ENCODE assay signal across 8 cellular contexts in the genomic region with DNA sequence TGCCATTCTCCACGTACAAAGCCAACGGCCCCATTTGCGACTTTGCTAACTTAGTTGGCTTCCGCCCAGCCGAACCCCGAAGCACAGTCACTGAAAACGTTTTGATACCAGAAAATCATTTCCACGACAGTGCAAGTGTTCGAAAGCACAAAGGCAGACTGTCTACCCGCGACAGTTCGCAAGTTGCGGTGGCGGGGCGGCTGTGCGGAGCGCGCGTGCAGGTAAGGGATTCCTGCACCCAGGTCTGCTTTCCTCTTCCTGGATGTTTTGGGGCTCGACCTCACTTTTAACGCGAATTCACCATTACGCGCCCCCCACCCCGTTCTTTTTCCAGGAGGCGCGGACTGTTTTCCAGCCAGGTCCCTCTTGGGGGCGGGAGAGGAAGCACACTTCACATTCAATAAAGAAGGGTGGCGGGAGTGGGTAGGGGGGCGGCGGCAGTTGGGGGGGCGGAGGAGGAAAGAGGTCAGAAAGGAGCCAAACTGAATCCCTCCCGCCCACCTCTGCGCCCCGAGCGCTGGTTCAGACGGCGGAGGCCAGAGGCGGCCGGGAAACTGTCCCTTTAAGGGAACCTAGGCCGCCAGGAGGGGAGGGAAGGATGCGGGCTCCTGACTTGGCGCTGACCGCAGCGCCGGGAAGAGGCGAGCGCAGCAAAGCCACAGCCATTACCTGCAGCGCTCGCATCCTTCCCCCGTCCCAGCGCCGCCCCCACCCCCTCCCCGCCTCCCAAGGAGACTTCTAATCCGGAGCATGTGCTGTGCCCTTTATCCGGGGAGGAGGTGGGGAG.
DNase-seq lines count a peak whose midpoint lies in the region; ATAC-seq and TF ChIP-seq lines count a peak whose summit lies in the region.

No MANE protein-coding gene starts in this region.

- no peak overlapping the region for H3K27ac Mint-ChIP-seq in activated CD8-positive, alpha-beta memory T cell treated with anti-CD3 and anti-CD28 coated beads, Interleukin-2, amount 10 ng/mL, durations not matched to agents 7 days and 5 days

- H2AFZ ChIP-seq in hepatocyte, result peak overlapping the region; percentile 86

- no peak for ATAC-seq in activated CD8-positive, alpha-beta memory T cell treated with anti-CD3 and anti-CD28 coated beads, Interleukin-2, amount 10 ng/mL, durations not matched to agents 7 days and 5 days
- no peak for ATAC-seq in HG02571 (IDR thresholded peaks at IDR 0.05; ENCODE audit: unreplicated experiment)

- 2% methylated on average over 33 of the region's 56 CpGs for WGBS in hepatocyte (ENCODE audit: low lambda C conversion rate, missing lambda C conversion rate)

- no peaks in the 10 kb centered on the region for H3K36me3 ChIP-seq in hepatocyte (replicated peaks; ENCODE audit: insufficient read depth, low read depth)

- no peaks in the 10 kb centered on the region for H4K20me1 ChIP-seq in hepatocyte (ENCODE audit: insufficient read depth, poor library complexity, severe bottlenecking)

- peak overlapping the region; percentile 16 for H3K4me3 Mint-ChIP-seq in activated CD8-positive, alpha-beta memory T cell treated with anti-CD3 and anti-CD28 coated beads, Interleukin-2, amount 10 ng/mL, durations not matched to agents 7 days and 5 days

- no peaks in the 10 kb centered on the region for H3K9me2 ChIP-seq in hepatocyte (replicated peaks; ENCODE audit: insufficient read depth)

- H3K9me3 ChIP-seq in hepatocyte (ENCODE audit: low read depth), result no peaks in the 10 kb centered on the region

- no peaks in the 10 kb centered on the region for H3K36me3 Mint-ChIP-seq in activated CD8-positive, alpha-beta memory T cell treated with anti-CD3 and anti-CD28 coated beads, Interleukin-2, amount 10 ng/mL, durations not matched to agents 7 days and 5 days

- H3K4me3 ChIP-seq in hepatocyte, result peak overlapping the region; percentile 35

- CTCF ChIA-PET in activated CD8-positive, alpha-beta memory T cell treated with anti-CD3 and anti-CD28 coated beads, Interleukin-2, amount 10 ng/mL, durations not matched to agents 7 days and 5 days (lab: Charles Lee), result no interaction called here

- no peak for DNase-seq in activated CD8-positive, alpha-beta memory T cell treated with anti-CD3 and anti-CD28 coated beads, Interleukin-2, amount 10 ng/mL, durations not matched to agents 7 days and 5 days
- no peak for DNase-seq in activated CD8-positive, alpha-beta memory T cell treated with anti-CD3 and anti-CD28 coated beads, Interleukin-2, amount 50 U/mL, for 48 hours
- DNase-seq in NCI-H1930 (lab: John Stamatoyannopoulos, UW) (peak; percentile 69 to 70), anterior cingulate cortex (lab: John Stamatoyannopoulos, UW) (peak in 55 of 58 donors; percentile 15 to 84 (median 60)), hepatocyte (ENCODE audit: low spot score) (peak; percentile 77), putamen (ENCODE audit: low spot score) (peak; percentile 75)
- DNase-seq in stimulated activated naive CD4-positive, alpha-beta T cell treated with Interleukin-2 at 50 U/mL for 16 hours (lab: John Stamatoyannopoulos, UW), result no peak

- H3K27me3 ChIP-seq in hepatocyte, result peaks cover 54% of the 10 kb centered on the region

- H3K9me3 Mint-ChIP-seq in activated CD8-positive, alpha-beta memory T cell treated with anti-CD3 and anti-CD28 coated beads, Interleukin-2, amount 10 ng/mL, durations not matched to agents 7 days and 5 days (ENCODE audit: low read depth), result no peaks in the 10 kb centered on the region

- H3K4me2 ChIP-seq in hepatocyte, result peak overlapping the region; percentile 95

- peaks cover 11% of the 10 kb centered on the region for H3K4me1 ChIP-seq in hepatocyte (ENCODE audit: insufficient read depth)

- TF ChIP-seq CTCF in hepatocyte (IDR thresholded peaks at IDR 0.05; ENCODE audit: poor library complexity), result no peak

- peaks cover 11% of the 10 kb centered on the region for H3K4me1 Mint-ChIP-seq in activated CD8-positive, alpha-beta memory T cell treated with anti-CD3 and anti-CD28 coated beads, Interleukin-2, amount 10 ng/mL, durations not matched to agents 7 days and 5 days

- H3K27me3 Mint-ChIP-seq in activated CD8-positive, alpha-beta memory T cell treated with anti-CD3 and anti-CD28 coated beads, Interleukin-2, amount 10 ng/mL, durations not matched to agents 7 days and 5 days, result peaks cover 74% of the 10 kb centered on the region

- H3K79me2 ChIP-seq in hepatocyte, result no peaks in the 10 kb centered on the region

- peak overlapping the region; percentile 94 for H3K27ac ChIP-seq in hepatocyte

Comparison
In these comparisons a context has a peak if more than half of its experiments do, and no peak if none do; other contexts are left out.
1. DNase-seq: peak in NCI-H1930 (2 of 2), anterior cingulate cortex (55 of 58), hepatocyte (single experiment) and putamen (single experiment); none in activated CD8-positive, alpha-beta memory T cell treated with anti-CD3 and anti-CD28 coated beads, Interleukin-2, amount 10 ng/mL, durations not matched to agents 7 days and 5 days (single experiment), activated CD8-positive, alpha-beta memory T cell treated with anti-CD3 and anti-CD28 coated beads, Interleukin-2, amount 50 U/mL, for 48 hours (single experiment) and stimulated activated naive CD4-positive, alpha-beta T cell treated with Interleukin-2 at 50 U/mL for 16 hours (single experiment).